In the genomic region with DNA sequence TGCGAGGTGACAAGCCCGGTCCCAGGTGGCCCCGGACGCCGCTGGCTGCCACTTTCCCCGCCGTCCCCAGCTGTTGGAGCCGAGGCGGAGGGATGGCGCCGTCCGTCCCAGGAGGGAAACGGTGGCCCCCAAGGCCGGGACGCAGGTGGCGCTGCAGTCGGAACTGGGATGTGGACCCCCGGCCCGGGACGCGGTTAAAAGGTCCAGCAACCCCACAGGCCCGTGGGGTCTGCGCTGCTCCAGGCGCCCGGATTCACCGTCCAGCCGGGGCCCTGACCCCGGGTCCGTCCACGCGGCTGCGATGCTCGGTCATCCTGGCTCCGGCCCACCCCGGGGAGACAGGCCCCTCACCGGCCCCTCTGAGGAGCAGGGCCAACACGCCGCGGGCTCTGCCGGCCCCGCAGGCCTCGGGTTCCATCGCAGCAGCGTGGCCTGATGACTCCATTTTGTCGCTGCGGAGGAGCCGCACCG, we compare ENCODE assay signal across 1 cellular context.
TF ChIP-seq lines count a peak whose summit lies in the region.

No MANE protein-coding gene starts in this region.

TF ChIP-seq in HepG2, 621 proteins besides CTCF, POLR2A, EP300 and RAD21 (continued from another document):
- TF ChIP-seq ZSCAN30 (CRISPR knock-in tag; IDR thresholded peaks at IDR 0.05) (0 out of 2 replicates have a peak, but pooled peaks have one; percentile 1), FIP1L1 (IDR thresholded peaks at IDR 0.05; ENCODE audit: borderline replicate concordance, insufficient read depth, low read depth, low read length) (no peak), ELF4 (CRISPR knock-in tag; IDR thresholded peaks at IDR 0.05; ENCODE audit: borderline replicate concordance) (no peak)
- TF ChIP-seq, protein P1, sequence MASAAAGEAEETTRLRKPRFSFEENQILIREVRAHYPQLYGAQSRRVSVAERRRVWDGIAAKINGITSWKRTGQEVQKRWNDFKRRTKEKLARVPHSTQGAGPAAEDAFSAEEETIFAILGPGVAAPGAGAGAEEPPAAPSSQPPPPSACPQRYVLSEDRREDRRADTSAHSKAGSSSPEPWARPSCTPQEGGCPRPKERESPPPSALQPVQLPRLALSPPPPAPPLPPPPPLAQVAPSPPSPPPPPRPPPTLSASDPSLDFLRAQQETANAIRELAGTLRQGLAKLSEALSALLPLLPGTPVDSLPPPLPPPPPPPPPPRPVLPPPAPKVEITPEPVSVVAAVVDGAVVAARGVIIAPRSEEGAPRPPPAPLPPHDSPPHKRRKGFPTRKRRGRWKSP (CRISPR knock-in tag; IDR thresholded peaks at IDR 0.05): no peak
- TF ChIP-seq, protein P2, sequence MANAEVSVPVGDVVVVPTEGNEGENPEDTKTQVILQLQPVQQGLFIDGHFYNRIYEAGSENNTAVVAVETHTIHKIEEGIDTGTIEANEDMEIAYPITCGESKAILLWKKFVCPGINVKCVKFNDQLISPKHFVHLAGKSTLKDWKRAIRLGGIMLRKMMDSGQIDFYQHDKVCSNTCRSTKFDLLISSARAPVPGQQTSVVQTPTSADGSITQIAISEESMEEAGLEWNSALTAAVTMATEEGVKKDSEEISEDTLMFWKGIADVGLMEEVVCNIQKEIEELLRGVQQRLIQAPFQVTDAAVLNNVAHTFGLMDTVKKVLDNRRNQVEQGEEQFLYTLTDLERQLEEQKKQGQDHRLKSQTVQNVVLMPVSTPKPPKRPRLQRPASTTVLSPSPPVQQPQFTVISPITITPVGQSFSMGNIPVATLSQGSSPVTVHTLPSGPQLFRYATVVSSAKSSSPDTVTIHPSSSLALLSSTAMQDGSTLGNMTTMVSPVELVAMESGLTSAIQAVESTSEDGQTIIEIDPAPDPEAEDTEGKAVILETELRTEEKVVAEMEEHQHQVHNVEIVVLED (CRISPR knock-in tag; IDR thresholded peaks at IDR 0.05; ENCODE audit: borderline replicate concordance): no peak
